Comparison of ENCODE assay signal across 16 cellular contexts in genomic region chr1:91406773-91407389, GRCh38. TPM values are rescaled to one million over a fixed set of nuclear protein-coding genes. Genes with fewer than 3 reads are reported as not detected.
DNase-seq lines count a peak whose midpoint lies in the region; ATAC-seq, FAIRE-seq and TF ChIP-seq lines count a peak whose summit lies in the region.
"Had no signal": no experiment of that assay in that cellular context is flagged by ENCODE, and none has a peak within 500 bp of the region (broad histone marks: within the 10 kb centered on the region; RNA-seq: fewer than 3 reads in every experiment).

No MANE protein-coding gene starts in this region.

- no peak overlapping the region for H3K4me3 Mint-ChIP-seq in stimulated activated naive CD8-positive, alpha-beta T cell treated with anti-CD3 and anti-CD28 coated beads, Interleukin-15, amount 100 ng/mL, for 72 hours

- H3K27ac Mint-ChIP-seq in stimulated activated naive CD8-positive, alpha-beta T cell treated with anti-CD3 and anti-CD28 coated beads, Interleukin-15, amount 100 ng/mL, for 72 hours: no peak overlapping the region

- FAIRE-seq in HepG2 (lab: Jason Lieb, UNC): no peak
- FAIRE-seq in urothelium cell line (lab: Jason Lieb, UNC): no peak

- TF ChIP-seq RAD21 in HepG2 (CRISPR knock-in tag; IDR thresholded peaks at IDR 0.05): no peak

- no peak for TF ChIP-seq EP300 in HepG2 (IDR thresholded peaks at IDR 0.05; ENCODE audit: low read depth in 2 of 2, low read length in 2 of 2)
- TF ChIP-seq EP300 in HepG2 (CRISPR knock-in tag; IDR thresholded peaks at IDR 0.05; ENCODE audit: borderline replicate concordance): no peak

- in situ Hi-C loops in HepG2 (cut with HindIII; ENCODE audit: extremely low pct_ligation_motif_present, low pct_unique_long_range_greater_than_20kb): no loop called here

- H3K27me3 ChIP-seq in HepG2 (ENCODE audit: control insufficient read depth in 1 of 2, insufficient read depth in 2 of 2, low read length in 2 of 2) (peaks cover 0 to 10% of the 10 kb centered on the region in 2 experiments; a peak in 1 of 5 replicates), right lobe of liver (peaks cover 0 to 12% of the 10 kb centered on the region in 2 donors)
- H3K27me3 ChIP-seq: BLaER1 had no signal

- no peaks in the 10 kb centered on the region for H3K79me2 ChIP-seq in HepG2 (ENCODE audit: insufficient read depth, low read length)

- no peak for TF ChIP-seq POLR2A in HepG2 (IDR thresholded peaks at IDR 0.05; ENCODE audit: insufficient read depth in 1 of 2, low read depth in 2 of 2, low read length in 2 of 2)
- no peak for TF ChIP-seq POLR2A in right lobe of liver (IDR thresholded peaks at IDR 0.05)

- no peaks in the 10 kb centered on the region for H4K20me1 ChIP-seq in HepG2 (ENCODE audit: insufficient read depth, low read length)
- H4K20me1 ChIP-seq: BLaER1 had no signal

- WGBS in HepG2 (ENCODE audit: low lambda C conversion rate): 1% methylated on average over 7 of the region's 7 CpGs
- 47% methylated on average over 7 of the region's 7 CpGs for WGBS in right lobe of liver (ENCODE audit: insufficient coverage, low coverage, low lambda C conversion rate, missing lambda C conversion rate)

- peaks cover 31% of the 10 kb centered on the region for H3K27me3 Mint-ChIP-seq in stimulated activated naive CD8-positive, alpha-beta T cell treated with anti-CD3 and anti-CD28 coated beads, Interleukin-15, amount 100 ng/mL, for 72 hours

- TF ChIP-seq CTCF in HepG2 (CRISPR knock-in tag; IDR thresholded peaks at IDR 0.05): peak; percentile 39
- TF ChIP-seq CTCF in right lobe of liver (IDR thresholded peaks at IDR 0.05): peak in 1 of 4 donors; percentile 15
- TF ChIP-seq CTCF in cardiac fibroblast (IDR thresholded peaks at IDR 0.05; ENCODE audit: low read depth, low read length): peak; percentile 23
- TF ChIP-seq CTCF in coronary artery (IDR thresholded peaks at IDR 0.05): no peak

- H3K4me2 ChIP-seq in HepG2 (ENCODE audit: low read depth, low read length): no peak overlapping the region
- H3K4me2 ChIP-seq: BLaER1 had no signal

- ATAC-seq in HepG2 (no peak), right lobe of liver (no peak)
- no peak for ATAC-seq in stimulated activated naive CD8-positive, alpha-beta T cell treated with anti-CD3 and anti-CD28 coated beads, Interleukin-15, amount 100 ng/mL, for 72 hours
- ATAC-seq: lower lobe of right lung had no signal

- no peak overlapping the region for H3K9ac ChIP-seq in HepG2 (ENCODE audit: insufficient read depth, low read depth, low read length)
- H3K9ac ChIP-seq: BLaER1 had no signal

- intact Hi-C loops in HepG2 (cut with micrococcal nuclease; ENCODE audit: unreplicated experiment) (loop anchor here (5.0 kb wide), 1 partner anchor 1665 kb away; no protein-coding TSS in a partner anchor), right lobe of liver (cut with DNase I) (no loop called here)

- CTCF ChIA-PET in HepG2 (lab: Yijun Ruan, JAX; ENCODE audit: low intra/inter-chr PET ratio, low total read pairs): no interaction called here

- H3K27ac ChIP-seq in HepG2 (ENCODE audit: extremely low read length, insufficient read depth, low read length): no peak overlapping the region
- no peak overlapping the region for H3K27ac ChIP-seq in right lobe of liver
- no peak overlapping the region for H3K27ac ChIP-seq in coronary artery
- H3K27ac ChIP-seq: BLaER1, lower lobe of right lung had no signal

- H3K4me1 ChIP-seq in HepG2 (ENCODE audit: insufficient read depth, low read length) (no peaks in the 10 kb centered on the region), right lobe of liver (peaks cover 0 to 12% (median 0%) of the 10 kb centered on the region in 4 donors)
- H3K4me1 ChIP-seq: lower lobe of right lung had no signal

- no peaks in the 10 kb centered on the region for H3K9me3 Mint-ChIP-seq in stimulated activated naive CD8-positive, alpha-beta T cell treated with anti-CD3 and anti-CD28 coated beads, Interleukin-15, amount 100 ng/mL, for 72 hours

- peaks cover 7% of the 10 kb centered on the region for H3K4me1 Mint-ChIP-seq in stimulated activated naive CD8-positive, alpha-beta T cell treated with anti-CD3 and anti-CD28 coated beads, Interleukin-15, amount 100 ng/mL, for 72 hours

- H3K36me3 ChIP-seq in HepG2 (replicated peaks in 1 of 2; ENCODE audit: control insufficient read depth in 1 of 2, insufficient read depth in 2 of 2, low read length in 2 of 2): no peaks in the 10 kb centered on the region
- no peaks in the 10 kb centered on the region for H3K36me3 ChIP-seq in right lobe of liver
- H3K36me3 ChIP-seq: BLaER1, lower lobe of right lung had no signal

- H3K4me3 ChIP-seq in HepG2 (replicated peaks in 1 of 3; ENCODE audit: insufficient read depth in 1 of 3, low read depth in 2 of 3, low read length in 3 of 3): no peak overlapping the region
- no peak overlapping the region for H3K4me3 ChIP-seq in right lobe of liver
- no peak overlapping the region for H3K4me3 ChIP-seq in cardiac fibroblast (replicated peaks in 1 of 2; ENCODE audit: low read depth in 2 of 2, low read length in 2 of 2)
- no peak overlapping the region for H3K4me3 ChIP-seq in coronary artery
- H3K4me3 ChIP-seq: BLaER1, lower lobe of right lung had no signal

- DNase-seq in HepG2 (ENCODE audit: low spot score) (peak; percentile 2), right lobe of liver (no peak), NCI-H460 (ENCODE audit: extremely low read depth, low read depth) (peak; percentile 18), cardiac fibroblast (ENCODE audit: low read depth in 2 of 2) (peak in 1 of 2 donors; percentile 12), urothelium cell line (ENCODE audit: low spot score) (peak; percentile 28), T1000 (lab: John Stamatoyannopoulos, UW) (no peak), coronary artery (ENCODE audit: low spot score) (no peak)
- no peak for DNase-seq in stimulated activated naive CD8-positive, alpha-beta T cell treated with anti-CD3 and anti-CD28 coated beads, Interleukin-15, amount 100 ng/mL, for 72 hours
- DNase-seq: activated CD8-positive, alpha-beta memory T cell treated with anti-CD3 and anti-CD28 coated beads, Interleukin-2, amount 50 U/mL, for 4 hours; amygdala; GF-D8; lower lobe of right lung; NCI-H187 treated with DMSO at 0.1 percent for 48 hours; nucleus accumbens; stimulated activated CD4-positive, alpha-beta T cell treated with anti-CD3 and anti-CD28 coated beads, Interleukin-15, amount 100 ng/mL, for 24 hours had no signal

- no TSS peak for BruUV-seq in HepG2 (replicated peaks; lab: Mats Ljungman, UMichigan)

- POLR2A ChIA-PET in HepG2 (lab: Yijun Ruan, JAX): no interaction called here

- H3K9me3 ChIP-seq in HepG2 (ENCODE audit: low read length) (no peaks in the 10 kb centered on the region), right lobe of liver (no peaks in the 10 kb centered on the region)
- H3K9me3 ChIP-seq: BLaER1, lower lobe of right lung had no signal

- no peak overlapping the region for H2AFZ ChIP-seq in HepG2 (ENCODE audit: low read length)

TF ChIP-seq in HepG2, 621 proteins besides CTCF, POLR2A, EP300 and RAD21:
- no peak for TF ChIP-seq ZNF543 (CRISPR knock-in tag; IDR thresholded peaks at IDR 0.05)
- no peak for TF ChIP-seq MBD4 (IDR thresholded peaks at IDR 0.05; ENCODE audit: borderline replicate concordance, low read length)
- TF ChIP-seq RFX5 (IDR thresholded peaks at IDR 0.05; ENCODE audit: low read depth, low read length): no peak

RNA-seq across cellular contexts. Expression of gene HFM1, which starts 2.2 kb away (rescaled TPM):
- total RNA-seq in HepG2 (2016; rRNA removed; fragmentation: Illumina TruSeq; extraction: Trizol): 0.29 and 1.4 TPM in 2 replicates
- total RNA-seq in HepG2 (2016; cell fraction: cytosol; rRNA removed; fragmentation: Illumina TruSeq; extraction: Trizol; ENCODE audit: low read depth): 1.2 and 1.4 TPM in 2 replicates
- total RNA-seq in HepG2 (2016; cell fraction: insoluble cytoplasmic fraction; rRNA removed; fragmentation: Illumina TruSeq; extraction: Trizol): 0.46 and 0.91 TPM in 2 replicates
- total RNA-seq in HepG2 (2016; cell fraction: membrane; rRNA removed; fragmentation: Illumina TruSeq; extraction: Trizol): 1.2 and 1.3 TPM in 2 replicates
- 3.2 and 4.6 TPM in 2 replicates for total RNA-seq in HepG2 (2016; cell fraction: nucleus; rRNA removed; fragmentation: Illumina TruSeq; extraction: Trizol)
- polyA plus RNA-seq in HepG2 (2011; rRNA removed): 0.18 and 0.29 TPM in 2 replicates
- 0.08 TPM in 1 of 2 replicates, not detected in the other for polyA plus RNA-seq in HepG2 (2011; cell fraction: cytosol; rRNA removed)
- 0.40 and 1.2 TPM in 2 replicates for polyA plus RNA-seq in HepG2 (2011; cell fraction: nucleus; rRNA removed)
- polyA plus RNA-seq in HepG2 (2012): 0.36 and 0.50 TPM in 2 replicates
- 0.03 TPM in 1 of 2 replicates, not detected in the other for polyA plus RNA-seq in HepG2 (2016; cell fraction: cytosol; fragmentation: Illumina TruSeq; extraction: Trizol; ENCODE audit: low read depth)
- 0.48 and 0.70 TPM in 2 replicates for polyA plus RNA-seq in HepG2 (2016; cell fraction: insoluble cytoplasmic fraction; fragmentation: Illumina TruSeq; extraction: Trizol; ENCODE audit: low read depth)
- polyA plus RNA-seq in HepG2 (2016; cell fraction: membrane; fragmentation: Illumina TruSeq; extraction: Trizol; ENCODE audit: low read depth): 0.06 and 0.11 TPM in 2 replicates
- 3.7 and 4.0 TPM in 2 replicates for polyA plus RNA-seq in HepG2 (2016; cell fraction: nucleus; fragmentation: Illumina TruSeq; extraction: Trizol; ENCODE audit: insufficient read depth, low read depth)
- polyA minus RNA-seq in HepG2 (2011; rRNA and poly(A)+ RNA removed; ENCODE audit: low replicate concordance): not detected in 2 replicates
- polyA minus RNA-seq in HepG2 (2011; cell fraction: cytosol; rRNA and poly(A)+ RNA removed): not detected in 2 replicates
- polyA minus RNA-seq in HepG2 (2011; cell fraction: nucleus; rRNA and poly(A)+ RNA removed): 2.6 and 2.7 TPM in 2 replicates
- total RNA-seq in right lobe of liver: under 1 TPM in 2 of 6 experiments, not detected in 4; 0.07 to 0.35 TPM
- total RNA-seq in NCI-H460 (2014; rRNA removed; shearing (Covaris generic)): 2.3 and 2.7 TPM in 2 replicates
- polyA plus RNA-seq in NCI-H460 (2014; cell fraction: nucleus; rRNA removed): 0.80 and 0.85 TPM in 2 replicates

Comparison
In these comparisons a context has a peak if more than half of its experiments do, and no peak if none do; other contexts are left out.
1. DNase-seq: peak in HepG2 (single experiment), NCI-H460 (single experiment) and urothelium cell line (single experiment); none in right lobe of liver (0 of 3), T1000 (single experiment), stimulated activated naive CD8-positive, alpha-beta T cell treated with anti-CD3 and anti-CD28 coated beads, Interleukin-15, amount 100 ng/mL, for 72 hours (0 of 2) and coronary artery (single experiment).